In the genomic region with DNA sequence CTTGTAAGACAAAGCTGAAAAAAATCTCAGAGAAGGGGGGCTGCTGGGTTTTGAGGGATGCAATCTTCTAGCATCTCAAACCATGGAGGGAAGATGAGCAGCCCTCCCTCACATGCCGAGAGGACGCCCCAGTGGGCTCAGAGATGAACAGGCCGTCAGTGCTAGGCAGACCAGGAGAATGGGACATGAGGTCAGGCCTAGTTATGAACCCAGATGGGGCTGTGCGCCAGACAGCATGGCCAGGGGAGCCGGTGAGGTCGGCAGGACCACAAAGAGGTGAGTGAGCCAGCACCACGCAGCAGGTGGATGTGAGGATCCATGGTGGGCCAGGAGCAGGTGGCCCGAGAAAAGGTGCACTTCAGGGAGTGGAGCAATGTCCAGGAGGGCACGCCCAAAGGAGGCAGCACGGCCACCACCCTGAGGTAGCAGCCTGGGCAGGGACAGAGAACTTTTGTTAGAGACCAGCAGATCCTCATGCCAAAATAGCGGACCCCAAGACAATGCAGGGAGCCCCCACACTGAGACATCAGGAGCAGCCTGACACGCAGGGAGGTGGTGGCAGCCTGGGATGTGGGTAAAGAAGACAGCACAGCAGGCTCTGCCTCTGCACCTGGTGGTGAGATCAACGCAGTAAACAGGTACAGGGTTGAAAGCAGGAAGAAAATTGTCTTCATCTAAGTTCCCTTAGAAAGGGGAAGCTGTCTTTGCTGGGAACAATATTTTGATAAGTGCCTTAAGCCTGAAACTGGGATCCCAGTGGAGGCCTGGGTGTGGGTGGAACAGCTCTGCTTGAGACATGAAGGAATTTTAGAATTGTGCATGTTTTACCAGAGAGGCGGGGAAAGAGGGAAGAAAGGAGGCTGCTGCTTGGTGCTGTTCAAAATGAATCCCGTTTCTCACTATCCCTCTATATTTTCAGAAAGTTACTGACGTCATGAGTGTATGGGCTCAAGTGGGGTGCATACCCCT, we compare ENCODE assay signal across 1 cellular context.
TF ChIP-seq lines count a peak whose summit lies in the region.

No MANE protein-coding gene starts in this region.

TF ChIP-seq in H1, 55 proteins besides CTCF, POLR2A, EP300 and RAD21:
- TF ChIP-seq ZNF274 (IDR thresholded peaks at IDR 0.05; ENCODE audit: borderline replicate concordance, extremely low read depth, low read length) (no peak), TAF7 (optimal IDR thresholded peaks at IDR 0.05; ENCODE audit: borderline replicate concordance, low read depth, low read length) (no peak), RNF2 (IDR thresholded peaks at IDR 0.05; ENCODE audit: borderline replicate concordance, low read depth, low read length, missing control alignments, poor library complexity, severe bottlenecking) (no peak), GABPA (IDR thresholded peaks at IDR 0.05; ENCODE audit: borderline replicate concordance, insufficient read depth, low read length) (no peak), CTBP2 (IDR thresholded peaks at IDR 0.05; ENCODE audit: borderline replicate concordance, insufficient read depth, insufficient read length, low read length) (no peak), NRF1 (IDR thresholded peaks at IDR 0.05; ENCODE audit: low read depth, low read length) (no peak), FOSL1 (IDR thresholded peaks at IDR 0.05; ENCODE audit: insufficient read depth, low read depth, low read length) (no peak), TEAD4 (IDR thresholded peaks at IDR 0.05; ENCODE audit: low read depth, low read length) (no peak), YY1 (IDR thresholded peaks at IDR 0.05; ENCODE audit: low read depth, low read length) (no peak), BCL11A (IDR thresholded peaks at IDR 0.05; ENCODE audit: low read depth in 2 of 2, low read length in 2 of 2) (no peak), SIX5 (IDR thresholded peaks at IDR 0.05; ENCODE audit: low read depth, low read length) (no peak)
